18 cellular contexts compared by ENCODE assay signal in the genomic region with DNA sequence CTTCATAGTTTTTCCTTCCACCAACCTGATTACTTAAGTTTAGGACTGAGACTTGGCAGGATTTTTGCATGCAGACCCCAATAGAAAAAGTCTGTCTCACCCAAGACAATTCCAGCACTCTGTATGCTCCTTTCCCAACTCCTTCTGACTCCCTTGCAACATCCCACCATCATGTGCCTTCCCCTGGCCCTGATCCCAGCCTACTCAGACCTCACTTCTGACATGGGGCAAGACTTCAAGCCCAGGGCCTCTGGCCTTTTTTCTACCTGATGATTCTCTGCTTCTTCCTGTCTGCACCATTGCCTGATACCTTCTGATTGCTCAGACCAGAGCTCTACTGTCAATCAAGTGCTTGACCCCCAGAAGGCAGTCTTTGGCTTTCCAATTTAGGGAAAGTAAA.
DNase-seq lines count a peak whose midpoint lies in the region; ATAC-seq and TF ChIP-seq lines count a peak whose summit lies in the region.
"Had no signal": no experiment of that assay in that cellular context is flagged by ENCODE, and none has a peak within 500 bp of the region (broad histone marks: within the 10 kb centered on the region; RNA-seq: fewer than 3 reads in every experiment).

No MANE protein-coding gene starts in this region.

- H2AFZ ChIP-seq in mammary epithelial cell (ENCODE audit: low read depth, low read length), result peak overlapping the region; percentile 28

- ATAC-seq in gastroesophageal sphincter, result peak; percentile 59
- ATAC-seq in GM18909 (IDR thresholded peaks at IDR 0.05; ENCODE audit: poor library complexity, unreplicated experiment), result no peak
- ATAC-seq: effector memory CD8-positive, alpha-beta T cell; mucosa of descending colon had no signal

- H3K9ac ChIP-seq in mammary epithelial cell (ENCODE audit: insufficient read depth, low read length), result no peak overlapping the region

- intact Hi-C loops in mammary epithelial cell (cut with micrococcal nuclease), result loop anchor here (5.0 kb wide), 1 partner anchor 71 kb away; no protein-coding TSS in a partner anchor
- intact Hi-C loops in activated naive CD4-positive, alpha-beta T cell treated with anti-CD3 and anti-CD28 coated beads for 36 hours (cut with micrococcal nuclease), result no loop called here

- no peaks in the 10 kb centered on the region for H3K79me2 ChIP-seq in mammary epithelial cell (ENCODE audit: insufficient read depth, low read length)

- H3K36me3 Mint-ChIP-seq in T-helper 2 cell treated with Interferon-gamma antibody and Interleukin-4, amounts not matched to agents 5 μg/mL and 100 μg/mL, for 36 hours (ENCODE audit: low read depth), result no peaks in the 10 kb centered on the region
- H3K36me3 Mint-ChIP-seq in activated naive CD4-positive, alpha-beta T cell treated with anti-CD3 and anti-CD28 coated beads for 36 hours (ENCODE audit: low read depth), result no peaks in the 10 kb centered on the region
- H3K36me3 Mint-ChIP-seq: activated naive CD4-positive, alpha-beta T cell treated with anti-CD3 and anti-CD28 coated beads, Interleukin-2, amount 50 U/mL, for 24 hours had no signal

- H3K4me3 ChIP-seq in mammary epithelial cell (replicated peaks in 1 of 3; ENCODE audit: insufficient read depth in 1 of 3, low read depth in 2 of 3, low read length in 3 of 3), result no peak overlapping the region
- no peak overlapping the region for H3K4me3 ChIP-seq in gastroesophageal sphincter
- H3K4me3 ChIP-seq in skeletal muscle cell (ENCODE audit: low read depth, low read length), result no peak overlapping the region
- H3K4me3 ChIP-seq: mucosa of descending colon, smooth muscle cell, transverse colon had no signal

- CTCF ChIA-PET in mammary epithelial cell (lab: Charles Lee; ENCODE audit: low non-redundant PET), result no interaction called here
- CTCF ChIA-PET in activated naive CD4-positive, alpha-beta T cell treated with anti-CD3 and anti-CD28 coated beads for 36 hours (lab: Charles Lee), result no interaction called here

- no peaks in the 10 kb centered on the region for H4K20me1 ChIP-seq in mammary epithelial cell (ENCODE audit: insufficient read depth, low read length)

- H3K4me1 ChIP-seq in mammary epithelial cell (ENCODE audit: insufficient read depth, low read length) (peaks cover 37% of the 10 kb centered on the region), gastroesophageal sphincter (peaks cover 0 to 18% (median 0%) of the 10 kb centered on the region in 3 donors)

- in situ Hi-C loops in mammary epithelial cell (cut with MboI; ENCODE audit: low sequenced_read_pairs in 2 of 2), result no loop called here

- dilution Hi-C loops in mammary epithelial cell (cut with HindIII; ENCODE audit: low sequenced_read_pairs), result no loop called here

- H3K4me1 Mint-ChIP-seq in T-helper 2 cell treated with Interferon-gamma antibody and Interleukin-4, amounts not matched to agents 5 μg/mL and 100 μg/mL, for 36 hours (ENCODE audit: low read depth), result no peaks in the 10 kb centered on the region
- H3K4me1 Mint-ChIP-seq in activated naive CD4-positive, alpha-beta T cell treated with anti-CD3 and anti-CD28 coated beads for 36 hours (ENCODE audit: low read depth), result no peaks in the 10 kb centered on the region
- H3K4me1 Mint-ChIP-seq: activated naive CD4-positive, alpha-beta T cell treated with anti-CD3 and anti-CD28 coated beads, Interleukin-2, amount 50 U/mL, for 24 hours had no signal

- H3K27me3 ChIP-seq in mammary epithelial cell (ENCODE audit: insufficient read depth, low read length), result no peaks in the 10 kb centered on the region
- H3K27me3 ChIP-seq in gastroesophageal sphincter, result no peaks in the 10 kb centered on the region
- H3K27me3 ChIP-seq: transverse colon had no signal

- H3K27ac ChIP-seq in mammary epithelial cell (ENCODE audit: insufficient read depth, low read depth, low read length), result no peak overlapping the region
- no peak overlapping the region for H3K27ac ChIP-seq in gastroesophageal sphincter
- H3K27ac ChIP-seq: C4-2B, transverse colon had no signal

- no peak overlapping the region for H3K4me3 Mint-ChIP-seq in T-helper 2 cell treated with Interferon-gamma antibody and Interleukin-4, amounts not matched to agents 5 μg/mL and 100 μg/mL, for 36 hours
- H3K4me3 Mint-ChIP-seq in activated naive CD4-positive, alpha-beta T cell treated with anti-CD3 and anti-CD28 coated beads for 36 hours, result no peak overlapping the region
- H3K4me3 Mint-ChIP-seq: activated naive CD4-positive, alpha-beta T cell treated with anti-CD3 and anti-CD28 coated beads, Interleukin-2, amount 50 U/mL, for 24 hours; effector memory CD8-positive, alpha-beta T cell had no signal

- no TSS peak for BruUV-seq in mammary epithelial cell (replicated peaks; lab: Mats Ljungman, UMichigan)

- no peaks in the 10 kb centered on the region for H3K36me3 ChIP-seq in mammary epithelial cell (ENCODE audit: insufficient read depth, low read length)
- H3K36me3 ChIP-seq in gastroesophageal sphincter, result no peaks in the 10 kb centered on the region
- H3K36me3 ChIP-seq: transverse colon had no signal

- no peak overlapping the region for H3K4me2 ChIP-seq in mammary epithelial cell (ENCODE audit: insufficient read depth, low read depth, low read length)
- H3K4me2 ChIP-seq: smooth muscle cell had no signal

- no peak overlapping the region for H3K27ac Mint-ChIP-seq in T-helper 2 cell treated with Interferon-gamma antibody and Interleukin-4, amounts not matched to agents 5 μg/mL and 100 μg/mL, for 36 hours
- no peak overlapping the region for H3K27ac Mint-ChIP-seq in activated naive CD4-positive, alpha-beta T cell treated with anti-CD3 and anti-CD28 coated beads for 36 hours
- H3K27ac Mint-ChIP-seq: activated naive CD4-positive, alpha-beta T cell treated with anti-CD3 and anti-CD28 coated beads, Interleukin-2, amount 50 U/mL, for 24 hours; effector memory CD8-positive, alpha-beta T cell had no signal

- H3K9me3 Mint-ChIP-seq in T-helper 2 cell treated with Interferon-gamma antibody and Interleukin-4, amounts not matched to agents 5 μg/mL and 100 μg/mL, for 36 hours, result no peaks in the 10 kb centered on the region
- H3K9me3 Mint-ChIP-seq in activated naive CD4-positive, alpha-beta T cell treated with anti-CD3 and anti-CD28 coated beads for 36 hours, result no peaks in the 10 kb centered on the region
- H3K9me3 Mint-ChIP-seq: activated naive CD4-positive, alpha-beta T cell treated with anti-CD3 and anti-CD28 coated beads, Interleukin-2, amount 50 U/mL, for 24 hours; effector memory CD8-positive, alpha-beta T cell had no signal

- TF ChIP-seq POLR2A in gastroesophageal sphincter (IDR thresholded peaks at IDR 0.05), result no peak

- H3K9me3 ChIP-seq in mammary epithelial cell (replicated peaks; ENCODE audit: insufficient read depth, low read length) (no peaks in the 10 kb centered on the region), gastroesophageal sphincter (no peaks in the 10 kb centered on the region)
- H3K9me3 ChIP-seq: mucosa of descending colon, transverse colon had no signal

- H3K27me3 Mint-ChIP-seq in T-helper 2 cell treated with Interferon-gamma antibody and Interleukin-4, amounts not matched to agents 5 μg/mL and 100 μg/mL, for 36 hours (ENCODE audit: low read depth), result no peaks in the 10 kb centered on the region
- H3K27me3 Mint-ChIP-seq in activated naive CD4-positive, alpha-beta T cell treated with anti-CD3 and anti-CD28 coated beads for 36 hours (ENCODE audit: low read depth), result peaks cover 2% of the 10 kb centered on the region

- no peak for TF ChIP-seq EP300 in gastroesophageal sphincter (IDR thresholded peaks at IDR 0.05)

- DNase-seq in HCEC 1CT, result peak; percentile 73
- DNase-seq in mammary epithelial cell, result peak; percentile 48
- DNase-seq in skeletal muscle cell (ENCODE audit: low read depth), result peak; percentile 65
- no peak for DNase-seq in T-helper 2 cell treated with Interferon-gamma antibody and Interleukin-4, amounts not matched to agents 5 μg/mL and 100 μg/mL, for 36 hours (ENCODE audit: low spot score)
- no peak for DNase-seq in activated naive CD4-positive, alpha-beta T cell treated with anti-CD3 and anti-CD28 coated beads for 36 hours
- DNase-seq: activated CD4-positive, alpha-beta T cell treated with anti-CD3 and anti-CD28 coated beads, Interleukin-2, amount 50 U/mL, for 4 hours; DMS153; effector memory CD8-positive, alpha-beta T cell; islet precursor cell; mucosa of descending colon; NCI-H1092; NCI-H774; transverse colon had no signal

- TF ChIP-seq CTCF in mammary epithelial cell (conservative IDR thresholded peaks at IDR 0.05 in 1 of 2, IDR thresholded peaks at IDR 0.05 in 1 of 2; ENCODE audit: extremely low read depth in 1 of 2, insufficient read depth in 1 of 2, low read depth in 1 of 2, low read length in 2 of 2) (no peak), gastroesophageal sphincter (IDR thresholded peaks at IDR 0.05) (no peak)

Comparison
In these comparisons a context has a peak if more than half of its experiments do, and no peak if none do; other contexts are left out.
1. DNase-seq: peak in HCEC 1CT (single experiment), mammary epithelial cell (single experiment) and skeletal muscle cell (single experiment); none in T-helper 2 cell treated with Interferon-gamma antibody and Interleukin-4, amounts not matched to agents 5 μg/mL and 100 μg/mL, for 36 hours (single experiment) and activated naive CD4-positive, alpha-beta T cell treated with anti-CD3 and anti-CD28 coated beads for 36 hours (single experiment).